8 cellular contexts compared by ENCODE assay signal in the genomic region with DNA sequence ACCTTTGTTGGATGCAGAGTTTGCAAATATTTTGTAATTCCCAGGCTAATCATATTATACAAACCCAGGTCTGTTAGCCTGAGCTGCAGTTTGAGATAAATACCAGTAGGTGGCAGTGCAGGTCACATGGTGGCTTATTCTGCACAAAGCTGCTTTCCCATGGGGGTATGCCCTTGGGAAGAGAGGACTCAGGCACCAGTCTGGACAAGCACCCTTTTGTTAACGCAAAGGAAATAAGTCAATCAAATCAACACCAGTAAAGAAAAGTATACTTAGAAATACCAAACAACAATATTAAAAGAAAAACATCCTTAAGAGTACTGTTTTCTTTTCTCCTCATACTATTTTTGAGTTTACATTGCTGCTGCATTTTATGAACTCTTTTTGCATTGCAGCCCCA.
DNase-seq lines count a peak whose midpoint lies in the region; ATAC-seq and TF ChIP-seq lines count a peak whose summit lies in the region.

No MANE protein-coding gene starts in this region.

- H3K9me3 ChIP-seq in Peyer's patch, result no peaks in the 10 kb centered on the region
- H3K9me3 ChIP-seq in neural progenitor cell (ENCODE audit: low read depth), result no peaks in the 10 kb centered on the region

- peak; percentile 2 for DNase-seq in stimulated activated CD4-positive, alpha-beta T cell treated with anti-CD3 and anti-CD28 coated beads, Interleukin-15, amount 100 ng/mL, for 24 hours
- DNase-seq in stimulated activated CD4-positive, alpha-beta T cell treated with anti-CD3 and anti-CD28 coated beads, Interleukin-12 subunit alpha, Interleukin-12 subunit beta, amount 100 ng/mL, for 4 hours, result no peak
- DNase-seq in Peyer's patch (peak in 1 of 3 donors; percentile 48), neural progenitor cell (ENCODE audit: low spot score) (peak; percentile 73)
- DNase-seq in activated T-cell treated with anti-CD3 and anti-CD28 coated beads, Interleukin-2, amount 50 U/mL, for 24 hours, result no peak

- H3K27ac ChIP-seq in Peyer's patch (no peak overlapping the region), neural progenitor cell (no peak overlapping the region)

- H2AFZ ChIP-seq in neural progenitor cell (replicated peaks), result no peak overlapping the region

- TF ChIP-seq POLR2A in Peyer's patch (IDR thresholded peaks at IDR 0.05), result no peak

- H3K27me3 ChIP-seq in Peyer's patch (no peaks in the 10 kb centered on the region), neural progenitor cell (no peaks in the 10 kb centered on the region)

- no peaks in the 10 kb centered on the region for H3F3A ChIP-seq in neural progenitor cell (ENCODE audit: low read depth)

- no peak overlapping the region for H3K9ac ChIP-seq in neural progenitor cell

- no peak overlapping the region for H3K4me3 ChIP-seq in Peyer's patch
- H3K4me3 ChIP-seq in neural progenitor cell, result no peak overlapping the region

- no peaks in the 10 kb centered on the region for H3K36me3 ChIP-seq in Peyer's patch
- H3K36me3 ChIP-seq in neural progenitor cell, result no peaks in the 10 kb centered on the region

- peak in 5 of 6 experiments; percentile 11 to 66 (median 61) for TF ChIP-seq CTCF in Peyer's patch (IDR thresholded peaks at IDR 0.05)
- peak; percentile 96 for TF ChIP-seq CTCF in neural progenitor cell (IDR thresholded peaks at IDR 0.05)

- H3K27me3 Mint-ChIP-seq in neural progenitor cell (ENCODE audit: insufficient read depth, low read depth), result peaks cover 2% of the 10 kb centered on the region
- H3K27me3 Mint-ChIP-seq in activated T-cell treated with anti-CD3 and anti-CD28 coated beads, Interleukin-2, amount 50 U/mL, for 24 hours, result no peaks in the 10 kb centered on the region

- H3K4me3 Mint-ChIP-seq in neural progenitor cell, result no peak overlapping the region
- no peak overlapping the region for H3K4me3 Mint-ChIP-seq in activated T-cell treated with anti-CD3 and anti-CD28 coated beads, Interleukin-2, amount 50 U/mL, for 24 hours

- H3K36me3 Mint-ChIP-seq in neural progenitor cell, result peaks cover 2% of the 10 kb centered on the region
- H3K36me3 Mint-ChIP-seq in activated T-cell treated with anti-CD3 and anti-CD28 coated beads, Interleukin-2, amount 50 U/mL, for 24 hours (ENCODE audit: low read depth), result no peaks in the 10 kb centered on the region

- peaks cover 6% of the 10 kb centered on the region for H3K4me1 Mint-ChIP-seq in neural progenitor cell
- no peaks in the 10 kb centered on the region for H3K4me1 Mint-ChIP-seq in activated T-cell treated with anti-CD3 and anti-CD28 coated beads, Interleukin-2, amount 50 U/mL, for 24 hours (ENCODE audit: low read depth)

- no peaks in the 10 kb centered on the region for H3K4me1 ChIP-seq in Peyer's patch
- H3K4me1 ChIP-seq in neural progenitor cell, result no peaks in the 10 kb centered on the region

- no peaks in the 10 kb centered on the region for H3K9me3 Mint-ChIP-seq in neural progenitor cell
- H3K9me3 Mint-ChIP-seq in activated T-cell treated with anti-CD3 and anti-CD28 coated beads, Interleukin-2, amount 50 U/mL, for 24 hours, result no peaks in the 10 kb centered on the region

- ATAC-seq in HG02870 (IDR thresholded peaks at IDR 0.05; ENCODE audit: unreplicated experiment) (peak; percentile 79), esophagus mucosa (peak; percentile 61), HG02588 (IDR thresholded peaks at IDR 0.05; ENCODE audit: unreplicated experiment) (no peak)

- no peak overlapping the region for H3K4me2 ChIP-seq in neural progenitor cell

- H3K79me2 ChIP-seq in neural progenitor cell (ENCODE audit: low read depth), result no peaks in the 10 kb centered on the region

- H4K20me1 ChIP-seq in neural progenitor cell (ENCODE audit: low read depth), result no peaks in the 10 kb centered on the region

- no peak overlapping the region for H3K27ac Mint-ChIP-seq in neural progenitor cell
- no peak overlapping the region for H3K27ac Mint-ChIP-seq in activated T-cell treated with anti-CD3 and anti-CD28 coated beads, Interleukin-2, amount 50 U/mL, for 24 hours

Comparison
In these comparisons a context has a peak if more than half of its experiments do, and no peak if none do; other contexts are left out.
1. DNase-seq: peak in stimulated activated CD4-positive, alpha-beta T cell treated with anti-CD3 and anti-CD28 coated beads, Interleukin-15, amount 100 ng/mL, for 24 hours (single experiment) and neural progenitor cell (single experiment); none in stimulated activated CD4-positive, alpha-beta T cell treated with anti-CD3 and anti-CD28 coated beads, Interleukin-12 subunit alpha, Interleukin-12 subunit beta, amount 100 ng/mL, for 4 hours (single experiment) and activated T-cell treated with anti-CD3 and anti-CD28 coated beads, Interleukin-2, amount 50 U/mL, for 24 hours (single experiment).